ENCODE assay signal across 8 cellular contexts in genomic region chr6:106097368-106098231, GRCh38. TPM values are rescaled to one million over a fixed set of nuclear protein-coding genes. Genes with fewer than 3 reads are reported as not detected.
DNase-seq lines count a peak whose midpoint lies in the region; ATAC-seq and TF ChIP-seq lines count a peak whose summit lies in the region.

No MANE protein-coding gene starts in this region.

- no peaks in the 10 kb centered on the region for H3K9me3 Mint-ChIP-seq in activated T-cell treated with anti-CD3 and anti-CD28 coated beads, Interleukin-2, amount 50 U/mL, for 24 hours
- H3K9me3 Mint-ChIP-seq in stimulated activated effector memory CD8-positive, alpha-beta T cell treated with anti-CD3 and anti-CD28 coated beads, Interleukin-12 subunit alpha, Interleukin-12 subunit beta, amount 100 ng/mL, for 72 hours, result no peaks in the 10 kb centered on the region

- peaks cover 64% of the 10 kb centered on the region for H3K36me3 Mint-ChIP-seq in activated T-cell treated with anti-CD3 and anti-CD28 coated beads, Interleukin-2, amount 50 U/mL, for 24 hours (ENCODE audit: low read depth)
- peaks cover 100% of the 10 kb centered on the region for H3K36me3 Mint-ChIP-seq in stimulated activated effector memory CD8-positive, alpha-beta T cell treated with anti-CD3 and anti-CD28 coated beads, Interleukin-12 subunit alpha, Interleukin-12 subunit beta, amount 100 ng/mL, for 72 hours

- peak overlapping the region; percentile 84 for H3K9ac ChIP-seq in adipocyte (ENCODE audit: low read length)

- H3K79me2 ChIP-seq in hepatocyte, result peaks cover 3% of the 10 kb centered on the region

- H3K4me3 Mint-ChIP-seq in activated T-cell treated with anti-CD3 and anti-CD28 coated beads, Interleukin-2, amount 50 U/mL, for 24 hours, result peak overlapping the region; percentile 88
- H3K4me3 Mint-ChIP-seq in stimulated activated effector memory CD8-positive, alpha-beta T cell treated with anti-CD3 and anti-CD28 coated beads, Interleukin-12 subunit alpha, Interleukin-12 subunit beta, amount 100 ng/mL, for 72 hours, result peak overlapping the region; percentile 83

- H3K9me2 ChIP-seq in hepatocyte (replicated peaks; ENCODE audit: insufficient read depth), result no peaks in the 10 kb centered on the region

- H3K36me3 ChIP-seq in Peyer's patch (no peaks in the 10 kb centered on the region), adipocyte (ENCODE audit: control insufficient read depth, insufficient read depth, low read length, severe bottlenecking) (no peaks in the 10 kb centered on the region), hepatocyte (replicated peaks; ENCODE audit: insufficient read depth, low read depth) (no peaks in the 10 kb centered on the region)

- TF ChIP-seq POLR2A in Peyer's patch (IDR thresholded peaks at IDR 0.05), result peak; percentile 46 to 51

- peaks cover 90% of the 10 kb centered on the region for H3K4me1 Mint-ChIP-seq in activated T-cell treated with anti-CD3 and anti-CD28 coated beads, Interleukin-2, amount 50 U/mL, for 24 hours (ENCODE audit: low read depth)
- H3K4me1 Mint-ChIP-seq in stimulated activated effector memory CD8-positive, alpha-beta T cell treated with anti-CD3 and anti-CD28 coated beads, Interleukin-12 subunit alpha, Interleukin-12 subunit beta, amount 100 ng/mL, for 72 hours, result peaks cover 64% of the 10 kb centered on the region

- 32% methylated on average over 19 of the region's 19 CpGs for WGBS in hepatocyte (ENCODE audit: low lambda C conversion rate, missing lambda C conversion rate)

- H3K27ac ChIP-seq in Peyer's patch (peak overlapping the region; percentile 76 to 95 (median 92)), hepatocyte (peak overlapping the region; percentile 85)

- H3K27me3 ChIP-seq in Peyer's patch, result no peaks in the 10 kb centered on the region
- no peaks in the 10 kb centered on the region for H3K27me3 ChIP-seq in adipocyte (replicated peaks; ENCODE audit: control insufficient read depth, insufficient read depth, low read length)
- H3K27me3 ChIP-seq in hepatocyte, result no peaks in the 10 kb centered on the region

- no peaks in the 10 kb centered on the region for H3K27me3 Mint-ChIP-seq in activated T-cell treated with anti-CD3 and anti-CD28 coated beads, Interleukin-2, amount 50 U/mL, for 24 hours

- TF ChIP-seq CTCF in Peyer's patch (IDR thresholded peaks at IDR 0.05), result peak in 1 of 6 experiments; percentile 10
- no peak for TF ChIP-seq CTCF in hepatocyte (IDR thresholded peaks at IDR 0.05; ENCODE audit: poor library complexity)

- peaks cover 0 to 15% (median 3%) of the 10 kb centered on the region in 4 donors for H3K4me1 ChIP-seq in Peyer's patch
- H3K4me1 ChIP-seq in adipocyte (ENCODE audit: control insufficient read depth, insufficient read depth, low read length), result peaks cover 23% of the 10 kb centered on the region
- H3K4me1 ChIP-seq in hepatocyte (ENCODE audit: insufficient read depth), result peaks cover 23% of the 10 kb centered on the region

- peak overlapping the region; percentile 97 for H3K27ac Mint-ChIP-seq in activated T-cell treated with anti-CD3 and anti-CD28 coated beads, Interleukin-2, amount 50 U/mL, for 24 hours
- peak overlapping the region; percentile 96 for H3K27ac Mint-ChIP-seq in stimulated activated effector memory CD8-positive, alpha-beta T cell treated with anti-CD3 and anti-CD28 coated beads, Interleukin-12 subunit alpha, Interleukin-12 subunit beta, amount 100 ng/mL, for 72 hours

- DNase-seq in activated T-cell treated with anti-CD3 and anti-CD28 coated beads, Interleukin-2, amount 50 U/mL, for 24 hours, result no peak
- no peak for DNase-seq in activated T-cell treated with anti-CD3 and anti-CD28 coated beads, Interleukin-2, amount 50 U/mL, for 1 hour
- DNase-seq in Peyer's patch (peak in 2 of 3 donors; percentile 71 to 87), adipocyte (ENCODE audit: low read depth) (peak; percentile 85), hepatocyte (ENCODE audit: low spot score) (no peak), head of caudate nucleus (no peak)
- peak in 1 of 2 donors; percentile 82 for DNase-seq in stimulated activated effector memory CD8-positive, alpha-beta T cell treated with anti-CD3 and anti-CD28 coated beads, Interleukin-12 subunit alpha, Interleukin-12 subunit beta, amount 100 ng/mL, for 72 hours (ENCODE audit: low spot score in 2 of 2)

- peak; percentile 50 for ATAC-seq in HG02938 (IDR thresholded peaks at IDR 0.05; ENCODE audit: unreplicated experiment)
- ATAC-seq in stimulated activated effector memory CD8-positive, alpha-beta T cell treated with anti-CD3 and anti-CD28 coated beads, Interleukin-12 subunit alpha, Interleukin-12 subunit beta, amount 100 ng/mL, for 72 hours, result peak; percentile 51

- intact Hi-C loops in head of caudate nucleus (cut with DNase I), result no loop called here

- peaks cover 7% of the 10 kb centered on the region for H4K20me1 ChIP-seq in hepatocyte (ENCODE audit: insufficient read depth, poor library complexity, severe bottlenecking)

- H3K9me3 ChIP-seq in Peyer's patch (no peaks in the 10 kb centered on the region), adipocyte (ENCODE audit: control insufficient read depth, low read length) (no peaks in the 10 kb centered on the region), hepatocyte (ENCODE audit: low read depth) (no peaks in the 10 kb centered on the region)

- peak overlapping the region; percentile 39 to 66 (median 50) for H3K4me3 ChIP-seq in Peyer's patch
- peak overlapping the region; percentile 88 for H3K4me3 ChIP-seq in adipocyte (ENCODE audit: low read length)
- peak overlapping the region; percentile 15 for H3K4me3 ChIP-seq in hepatocyte

- peak overlapping the region; percentile 77 for H3K4me2 ChIP-seq in hepatocyte

- peak overlapping the region; percentile 49 for H2AFZ ChIP-seq in hepatocyte

RNA-seq across cellular contexts. Expression of gene PRDM1, which starts 11.5 kb away (rescaled TPM):
- total RNA-seq in Peyer's patch (10 to 100 TPM in 3 of 4 donors, 1 to 10 TPM in 1; 6.4 to 57.8 (median 14.9) TPM), hepatocyte (19.1 and 19.3 TPM in 2 replicates)
- polyA plus RNA-seq in hepatocyte, result 13.4 and 18.0 TPM in 2 replicates

Comparison
In these comparisons a context has a peak if more than half of its experiments do, and no peak if none do; other contexts are left out.
1. DNase-seq: peak in Peyer's patch (2 of 3) and adipocyte (single experiment); none in activated T-cell treated with anti-CD3 and anti-CD28 coated beads, Interleukin-2, amount 50 U/mL, for 24 hours (single experiment), activated T-cell treated with anti-CD3 and anti-CD28 coated beads, Interleukin-2, amount 50 U/mL, for 1 hour (single experiment), hepatocyte (single experiment) and head of caudate nucleus (0 of 42).
2. H3K4me3 ChIP-seq: peak in every context shown above with its lines; median percentile 88 in adipocyte; 50 in Peyer's patch; 15 in hepatocyte.